ENCODE assay signal across 21 cellular contexts in genomic region chr5:133807348-133807747, GRCh38.
"Had no signal": no experiment of that assay in that cellular context is flagged by ENCODE, and none has a peak within 500 bp of the region (broad histone marks: within the 10 kb centered on the region; RNA-seq: fewer than 3 reads in every experiment).

No MANE protein-coding gene starts in this region.

- H3K27ac Mint-ChIP-seq: activated CD4-positive, alpha-beta T cell treated with anti-CD3 and anti-CD28 coated beads, Interleukin-2, amount 10 ng/mL, durations not matched to agents 24 days and 14 days; activated CD8-positive, alpha-beta T cell treated with anti-CD3 and anti-CD28 coated beads for 36 hours; activated naive CD8-positive, alpha-beta T cell treated with anti-CD3 and anti-CD28 coated beads, Interleukin-2, amount 10 ng/mL, durations not matched to agents 7 days and 5 days; activated T-helper 2 cell treated with anti-CD3 and anti-CD28 coated beads, Interferon-gamma antibody, Interleukin-2, Interleukin-4, amounts not matched to agents 10 μg/mL and 5 μg/mL and 100 μg/mL, durations not matched to agents 14 hours and 24 hours and 36 hours; endodermal cell; nephron; stimulated activated naive B cell treated with anti-CD40 and anti-IgM and Interleukin-4, amounts not matched to agents 10 μg/mL and 1 μg/mL and 100 μg/mL, for 72 hours had no signal

- H3K27me3 Mint-ChIP-seq: activated CD8-positive, alpha-beta T cell treated with anti-CD3 and anti-CD28 coated beads for 36 hours had no signal

- H3K36me3 Mint-ChIP-seq: activated naive CD8-positive, alpha-beta T cell treated with anti-CD3 and anti-CD28 coated beads, Interleukin-2, amount 10 ng/mL, durations not matched to agents 7 days and 5 days had no signal

- DNase-seq: activated CD4-positive, alpha-beta T cell treated with anti-CD3 and anti-CD28 coated beads, Interleukin-2, amount 10 ng/mL, durations not matched to agents 24 days and 14 days; activated CD4-positive, CD25-positive, alpha-beta regulatory T cell; activated CD8-positive, alpha-beta T cell treated with anti-CD3 and anti-CD28 coated beads for 36 hours; activated naive CD4-positive, alpha-beta T cell treated with Interleukin-2 at 50 U/mL for 16 hours; activated naive CD8-positive, alpha-beta T cell treated with anti-CD3 and anti-CD28 coated beads, Interleukin-2, amount 10 ng/mL, durations not matched to agents 7 days and 5 days; activated T-cell treated with anti-CD3 and anti-CD28 coated beads, Interleukin-2, amount 50 U/mL, for 1 hour; amygdala; body of pancreas; dorsolateral prefrontal cortex; endodermal cell; hypothalamus; left lung; midbrain; nucleus accumbens; sigmoid colon; stimulated activated naive B cell treated with anti-CD40 and anti-IgM and Interleukin-4, amounts not matched to agents 10 μg/mL and 1 μg/mL and 100 μg/mL, for 72 hours; upper lobe of left lung had no signal

- H3K4me3 Mint-ChIP-seq: activated CD4-positive, alpha-beta T cell treated with anti-CD3 and anti-CD28 coated beads, Interleukin-2, amount 10 ng/mL, durations not matched to agents 24 days and 14 days; activated CD8-positive, alpha-beta T cell treated with anti-CD3 and anti-CD28 coated beads for 36 hours; activated naive CD8-positive, alpha-beta T cell treated with anti-CD3 and anti-CD28 coated beads, Interleukin-2, amount 10 ng/mL, durations not matched to agents 7 days and 5 days; endodermal cell; nephron; stimulated activated naive B cell treated with anti-CD40 and anti-IgM and Interleukin-4, amounts not matched to agents 10 μg/mL and 1 μg/mL and 100 μg/mL, for 72 hours had no signal

- H3K9me3 Mint-ChIP-seq: activated CD4-positive, alpha-beta T cell treated with anti-CD3 and anti-CD28 coated beads, Interleukin-2, amount 10 ng/mL, durations not matched to agents 24 days and 14 days; activated CD8-positive, alpha-beta T cell treated with anti-CD3 and anti-CD28 coated beads for 36 hours; activated naive CD8-positive, alpha-beta T cell treated with anti-CD3 and anti-CD28 coated beads, Interleukin-2, amount 10 ng/mL, durations not matched to agents 7 days and 5 days; activated T-helper 2 cell treated with anti-CD3 and anti-CD28 coated beads, Interferon-gamma antibody, Interleukin-2, Interleukin-4, amounts not matched to agents 10 μg/mL and 5 μg/mL and 100 μg/mL, durations not matched to agents 14 hours and 24 hours and 36 hours had no signal

- ATAC-seq: activated CD8-positive, alpha-beta T cell treated with anti-CD3 and anti-CD28 coated beads for 36 hours; body of pancreas; left lung; stimulated activated naive B cell treated with anti-CD40 and anti-IgM and Interleukin-4, amounts not matched to agents 10 μg/mL and 1 μg/mL and 100 μg/mL, for 72 hours had no signal

- H3K4me1 Mint-ChIP-seq: activated CD4-positive, alpha-beta T cell treated with anti-CD3 and anti-CD28 coated beads, Interleukin-2, amount 10 ng/mL, durations not matched to agents 24 days and 14 days; activated naive CD8-positive, alpha-beta T cell treated with anti-CD3 and anti-CD28 coated beads, Interleukin-2, amount 10 ng/mL, durations not matched to agents 7 days and 5 days; endodermal cell; stimulated activated naive B cell treated with anti-CD40 and anti-IgM and Interleukin-4, amounts not matched to agents 10 μg/mL and 1 μg/mL and 100 μg/mL, for 72 hours had no signal

- FAIRE-seq: frontal cortex, keratinocyte had no signal
